In the genomic region with DNA sequence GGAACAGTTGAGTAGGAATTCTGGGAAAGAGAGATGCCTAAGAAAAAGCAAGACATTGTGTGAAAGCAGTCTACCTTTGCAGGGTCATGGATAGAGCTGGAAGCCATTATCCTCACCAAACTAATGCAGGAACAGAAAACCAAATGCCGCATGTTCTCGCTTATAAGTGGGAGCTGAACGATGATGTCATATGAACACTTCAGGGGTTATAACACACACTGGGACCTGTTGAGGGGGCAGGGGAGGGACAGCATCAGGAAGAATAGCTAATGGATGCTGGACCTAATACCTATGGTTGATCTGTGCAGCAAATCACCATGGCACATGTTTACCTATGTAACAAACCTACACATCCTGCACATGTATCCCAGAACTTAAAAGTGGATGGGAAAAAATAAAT, we compare ENCODE assay signal across 9 cellular contexts.
"Had no signal": no experiment of that assay in that cellular context is flagged by ENCODE, and none has a peak within 500 bp of the region (broad histone marks: within the 10 kb centered on the region; RNA-seq: fewer than 3 reads in every experiment).

No MANE protein-coding gene starts in this region.

- FAIRE-seq: H54, HTR-8/SVneo had no signal

- H3K4me1 Mint-ChIP-seq: IgD-negative memory B cell had no signal

- H3K9ac ChIP-seq: GM23248 had no signal

- H3K27me3 Mint-ChIP-seq: IgD-negative memory B cell had no signal

- H3K27ac ChIP-seq: GM23248 had no signal

- H3K4me3 ChIP-seq: GM23248 had no signal

- H2AFZ ChIP-seq: GM23248 had no signal

- H3K27ac Mint-ChIP-seq: HFFc6 had no signal

- H3K4me3 Mint-ChIP-seq: H9, HFFc6, IgD-negative memory B cell had no signal

- H3K9me3 Mint-ChIP-seq: H9, HFFc6, IgD-negative memory B cell had no signal

- DNase-seq: GM23248, GOT3, H9, HCEC 1CT, HFFc6, KBM-7 had no signal
